21 cellular contexts compared by ENCODE assay signal in the genomic region with DNA sequence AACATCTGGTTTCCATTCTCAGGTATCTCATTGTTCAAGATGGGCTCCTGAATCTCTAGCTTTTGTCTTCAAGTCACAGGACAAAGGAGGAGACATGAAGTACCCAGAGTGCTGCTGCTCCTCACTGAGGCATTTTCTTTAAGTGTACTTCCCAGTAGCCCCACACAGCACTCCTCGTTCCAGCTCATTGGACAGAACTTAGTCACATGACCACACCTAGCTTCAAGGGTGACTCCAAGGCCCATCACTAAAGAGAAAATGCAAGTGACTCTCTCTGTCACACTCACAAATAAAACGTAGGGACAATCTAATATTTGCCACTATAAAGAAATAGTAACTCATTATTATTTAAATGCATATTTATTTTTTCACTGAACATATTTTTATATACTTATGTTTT. TPM values are rescaled to one million over a fixed set of nuclear protein-coding genes. Genes with fewer than 3 reads are reported as not detected.
DNase-seq lines count a peak whose midpoint lies in the region; ATAC-seq, FAIRE-seq and TF ChIP-seq lines count a peak whose summit lies in the region.
"Had no signal": no experiment of that assay in that cellular context is flagged by ENCODE, and none has a peak within 500 bp of the region (broad histone marks: within the 10 kb centered on the region; RNA-seq: fewer than 3 reads in every experiment).

No MANE protein-coding gene starts in this region.

- H3K4me3 ChIP-seq in Jurkat, Clone E6-1 (ENCODE audit: low read length): no peak overlapping the region
- H3K4me3 ChIP-seq in K562: no peak overlapping the region
- H3K4me3 ChIP-seq in trophoblast cell (ENCODE audit: low read depth, low read length): no peak overlapping the region

- H4K91ac ChIP-seq in trophoblast cell (ENCODE audit: low read depth, low read length): no peak overlapping the region

- H2BK120ac ChIP-seq in trophoblast cell (ENCODE audit: insufficient read depth, low read length, poor library complexity): no peak overlapping the region

- no peak overlapping the region for H2AK5ac ChIP-seq in trophoblast cell (ENCODE audit: low read length)

- no peak overlapping the region for H3K14ac ChIP-seq in trophoblast cell (ENCODE audit: low read length)

- POLR2A ChIA-PET in K562 (lab: Yijun Ruan, JAX): no interaction called here

- no peaks in the 10 kb centered on the region for H3K9me1 ChIP-seq in K562 (ENCODE audit: control insufficient read depth, insufficient read depth, low read length)

- H3K27me3 ChIP-seq in K562 (ENCODE audit: control insufficient read depth in 2 of 2, insufficient read depth in 2 of 2, low read length in 2 of 2): no peaks in the 10 kb centered on the region; a peak in 1 of 5 replicates
- H3K27me3 ChIP-seq in trophoblast cell (ENCODE audit: insufficient read depth, low read length): no peaks in the 10 kb centered on the region

- no peak overlapping the region for H2BK5ac ChIP-seq in trophoblast cell (ENCODE audit: low read depth, low read length, poor library complexity)

- no peaks in the 10 kb centered on the region for H3K79me2 ChIP-seq in K562 (ENCODE audit: control insufficient read depth, insufficient read depth, low read length)
- H3K79me2 ChIP-seq in trophoblast cell (ENCODE audit: control insufficient read depth, insufficient read depth, low read length, poor library complexity): no peaks in the 10 kb centered on the region

- intact Hi-C loops in K562 (cut with micrococcal nuclease): no loop called here

- no peaks in the 10 kb centered on the region for H4K20me1 ChIP-seq in K562 (replicated peaks; ENCODE audit: control insufficient read depth, insufficient read depth, low read length)

- no TSS peak for BruUV-seq in K562 (replicated peaks; lab: Mats Ljungman, UMichigan)

- no peak overlapping the region for H3K4me2 ChIP-seq in K562 (ENCODE audit: insufficient read depth, low read length)
- no peak overlapping the region for H3K4me2 ChIP-seq in trophoblast cell (ENCODE audit: low read length)
- H3K4me2 ChIP-seq: KMS-11 had no signal

- H3K36me3 ChIP-seq in K562 (ENCODE audit: control insufficient read depth, insufficient read depth, low read length): no peaks in the 10 kb centered on the region
- no peaks in the 10 kb centered on the region for H3K36me3 ChIP-seq in trophoblast cell (ENCODE audit: control insufficient read depth in 1 of 2, insufficient read depth in 2 of 2, low read length in 2 of 2)

- no peak for TF ChIP-seq RAD21 in K562 (CRISPR knock-in tag; conservative IDR thresholded peaks at IDR 0.05 in 1 of 2, IDR thresholded peaks at IDR 0.05 in 1 of 2)

- H3K9me3 ChIP-seq in K562 (replicated peaks; ENCODE audit: control insufficient read depth, insufficient read depth, low read depth, low read length): no peaks in the 10 kb centered on the region
- H3K9me3 ChIP-seq in trophoblast cell (ENCODE audit: insufficient read depth, low read depth, low read length): no peaks in the 10 kb centered on the region

- no peak for FAIRE-seq in K562 (lab: Jason Lieb, UNC)
- FAIRE-seq in HTR-8/SVneo (lab: Jason Lieb, UNC): no peak
- FAIRE-seq: D721Med had no signal

- peak; percentile 61; the same call in 2 of the 3 replicates for ATAC-seq in K562
- ATAC-seq: PC-3 had no signal

- H2AFZ ChIP-seq in K562 (ENCODE audit: low read depth, low read length): no peak overlapping the region
- H2AFZ ChIP-seq in trophoblast cell (ENCODE audit: insufficient read depth, low read length, poor library complexity): peak overlapping the region; percentile 17

- no peak for TF ChIP-seq CTCF in K562 (IDR thresholded peaks at IDR 0.05 in 2 of 3, conservative IDR thresholded peaks at IDR 0.05 in 1 of 3; ENCODE audit: insufficient read depth in 2 of 3, low read depth in 1 of 3, low read length in 3 of 3)

- H3K23ac ChIP-seq in trophoblast cell (ENCODE audit: low read length): no peak overlapping the region

- WGBS in K562 (ENCODE audit: insufficient coverage, low coverage, missing lambda C conversion rate): 8% methylated on average over 2 of the region's 2 CpGs
- no CpG with 5 or more reads among the region's 2 CpGs for WGBS in trophoblast cell (ENCODE audit: extremely low coverage, insufficient coverage, insufficient read length)

- H3K18ac ChIP-seq in trophoblast cell (ENCODE audit: low read length): no peak overlapping the region

- no peak for TF ChIP-seq EP300 in K562 (IDR thresholded peaks at IDR 0.05; ENCODE audit: low read length)

- in situ Hi-C loops in K562 (cut with MboI): no loop called here

- H3K9ac ChIP-seq in K562 (ENCODE audit: insufficient read depth in 1 of 2, low read depth in 2 of 2, low read length in 2 of 2) (no peak overlapping the region), trophoblast cell (ENCODE audit: low read length) (no peak overlapping the region)
- H3K9ac ChIP-seq: KMS-11 had no signal

- no peak overlapping the region for H2BK12ac ChIP-seq in trophoblast cell (ENCODE audit: low read length)

- H3K27ac ChIP-seq in K562 (ENCODE audit: extremely low read depth, low read depth, low read length) (no peak overlapping the region), trophoblast cell (ENCODE audit: low read depth, low read length) (no peak overlapping the region)
- H3K27ac ChIP-seq: KMS-11, RWPE1 had no signal

- TF ChIP-seq POLR2A in K562 (conservative IDR thresholded peaks at IDR 0.05): no peak

- CTCF ChIA-PET in K562 (lab: Yijun Ruan, JAX; ENCODE audit: low intra/inter-chr PET ratio): no interaction called here

- H4K12ac ChIP-seq in trophoblast cell (ENCODE audit: low read depth, low read length): no peak overlapping the region

- peak; percentile 53 for DNase-seq in H4 (ENCODE audit: low spot score)
- DNase-seq in Jurkat, Clone E6-1 (ENCODE audit: low read depth, low spot score): peak; percentile 10
- DNase-seq in K562 (ENCODE audit: extremely low read depth in 1 of 4, low spot score in 3 of 4): peak in 1 of 4 experiments; percentile 10
- DNase-seq in trophoblast cell: no peak
- DNase-seq in stimulated activated CD4-positive, alpha-beta T cell treated with anti-CD3 and anti-CD28 coated beads, Interleukin-2, amount 100 ng/mL, for 24 hours: no peak
- DNase-seq in HTR-8/SVneo (ENCODE audit: insufficient read length, low spot score): no peak
- DNase-seq in activated naive CD4-positive, alpha-beta T cell (lab: John Stamatoyannopoulos, UW): no peak
- DNase-seq: ACHN; C1 segment of cervical spinal cord; CD8-positive, alpha-beta memory T cell; DMS79 treated with DMSO at 0.1 percent for 48 hours; NCI-H1048; NCI-H1436; NCI-H2029 treated with DMSO at 0.1 percent for 48 hours; NCI-H446 treated with DMSO at 0.1 percent for 48 hours; PC-3; SIG-M5; T-helper 1 cell had no signal

- H3K79me1 ChIP-seq in trophoblast cell (ENCODE audit: low read length): no peaks in the 10 kb centered on the region

- H3K4ac ChIP-seq in trophoblast cell (ENCODE audit: low read depth, low read length): no peak overlapping the region

- no peaks in the 10 kb centered on the region for H3K4me1 ChIP-seq in K562 (replicated peaks in 1 of 2; ENCODE audit: control insufficient read depth in 2 of 2, insufficient read depth in 2 of 2, low read length in 2 of 2)
- no peaks in the 10 kb centered on the region for H3K4me1 ChIP-seq in trophoblast cell (ENCODE audit: control insufficient read depth in 1 of 2, insufficient read depth in 2 of 2, low read length in 2 of 2)

- H4K8ac ChIP-seq in trophoblast cell (ENCODE audit: low read depth, low read length): no peak overlapping the region

TF ChIP-seq in K562, 482 proteins besides CTCF, POLR2A, EP300 and RAD21 (continues in another document):
- TF ChIP-seq, protein P1, sequence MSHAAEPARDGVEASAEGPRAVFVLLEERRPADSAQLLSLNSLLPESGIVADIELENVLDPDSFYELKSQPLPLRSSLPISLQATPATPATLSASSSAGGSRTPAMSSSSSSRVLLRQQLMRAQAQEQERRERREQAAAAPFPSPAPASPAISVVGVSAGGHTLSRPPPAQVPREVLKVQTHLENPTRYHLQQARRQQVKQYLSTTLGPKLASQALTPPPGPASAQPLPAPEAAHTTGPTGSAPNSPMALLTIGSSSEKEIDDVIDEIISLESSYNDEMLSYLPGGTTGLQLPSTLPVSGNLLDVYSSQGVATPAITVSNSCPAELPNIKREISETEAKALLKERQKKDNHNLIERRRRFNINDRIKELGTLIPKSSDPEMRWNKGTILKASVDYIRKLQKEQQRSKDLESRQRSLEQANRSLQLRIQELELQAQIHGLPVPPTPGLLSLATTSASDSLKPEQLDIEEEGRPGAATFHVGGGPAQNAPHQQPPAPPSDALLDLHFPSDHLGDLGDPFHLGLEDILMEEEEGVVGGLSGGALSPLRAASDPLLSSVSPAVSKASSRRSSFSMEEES (CRISPR knock-in tag; IDR thresholded peaks at IDR 0.05): peak; percentile 77
- TF ChIP-seq SMAD3 (CRISPR knock-in tag; conservative IDR thresholded peaks at IDR 0.05): no peak
- TF ChIP-seq, protein P2, sequence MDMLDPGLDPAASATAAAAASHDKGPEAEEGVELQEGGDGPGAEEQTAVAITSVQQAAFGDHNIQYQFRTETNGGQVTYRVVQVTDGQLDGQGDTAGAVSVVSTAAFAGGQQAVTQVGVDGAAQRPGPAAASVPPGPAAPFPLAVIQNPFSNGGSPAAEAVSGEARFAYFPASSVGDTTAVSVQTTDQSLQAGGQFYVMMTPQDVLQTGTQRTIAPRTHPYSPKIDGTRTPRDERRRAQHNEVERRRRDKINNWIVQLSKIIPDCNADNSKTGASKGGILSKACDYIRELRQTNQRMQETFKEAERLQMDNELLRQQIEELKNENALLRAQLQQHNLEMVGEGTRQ (CRISPR knock-in tag; IDR thresholded peaks at IDR 0.05): peak; percentile 51

RNA-seq across cellular contexts. Expression of a gene that starts 58.3 kb away (rescaled TPM):
- not detected in 2 replicates for total RNA-seq in H4 (2014; rRNA removed; shearing (Covaris generic))
- not detected for polyA plus RNA-seq in Jurkat, Clone E6-1 (2012; ENCODE audit: insufficient read depth, insufficient read length)
- total RNA-seq in K562 (2011; cell fraction: chromatin; rRNA removed; ENCODE audit: low replicate concordance): not detected in 2 replicates
- not detected in 2 replicates for total RNA-seq in K562 (2011; cell fraction: nucleolus; rRNA removed)
- not detected in 2 replicates for total RNA-seq in K562 (2011; cell fraction: nucleoplasm; rRNA removed)
- total RNA-seq in K562 (2014; rRNA removed) (not detected in 2 replicates), K562 (2014; rRNA removed; fragmentation: Illumina TruSeq; extraction: Trizol) (not detected in 2 replicates), K562 (2015; rRNA removed; fragmentation: Illumina TruSeq; extraction: Trizol) (not detected in 2 replicates), K562 (2021) (not detected in 2 replicates)
- polyA plus RNA-seq in K562 (2011; rRNA removed) (not detected in 2 replicates), K562 (2014; fragmentation: Illumina TruSeq; extraction: Trizol) (not detected in 2 replicates), K562 (2014; fragmentation: Nextera tagmentation; extraction: Ambion mirVana) (not detected), K562 (2014; rRNA removed) (not detected in 2 replicates)
- not detected in 2 replicates for polyA plus RNA-seq in K562 (2011; cell fraction: cytosol; rRNA removed)
- not detected in 2 replicates for polyA plus RNA-seq in K562 (2011; cell fraction: nucleus; rRNA removed)
- not detected in 2 replicates for polyA plus RNA-seq in K562 (2012)
- polyA minus RNA-seq in K562 (2011; rRNA and poly(A)+ RNA removed): not detected in 2 replicates
- polyA minus RNA-seq in K562 (2011; cell fraction: cytosol; rRNA and poly(A)+ RNA removed): not detected in 2 replicates
- not detected in 2 replicates for polyA minus RNA-seq in K562 (2011; cell fraction: nucleus; rRNA and poly(A)+ RNA removed)
- not detected in 2 replicates for polyA plus RNA-seq in trophoblast cell (2013)
- total RNA-seq: CD8-positive, alpha-beta memory T cell; PC-3 had no signal
- polyA plus RNA-seq: CD8-positive, alpha-beta memory T cell had no signal

Comparison
In these comparisons a context has a peak if more than half of its experiments do, and no peak if none do; other contexts are left out.
1. DNase-seq: peak in H4 (single experiment) and Jurkat, Clone E6-1 (single experiment); none in trophoblast cell (0 of 2), stimulated activated CD4-positive, alpha-beta T cell treated with anti-CD3 and anti-CD28 coated beads, Interleukin-2, amount 100 ng/mL, for 24 hours (0 of 2), HTR-8/SVneo (single experiment) and activated naive CD4-positive, alpha-beta T cell (0 of 4).